33 cellular contexts compared by ENCODE assay signal in the genomic region with DNA sequence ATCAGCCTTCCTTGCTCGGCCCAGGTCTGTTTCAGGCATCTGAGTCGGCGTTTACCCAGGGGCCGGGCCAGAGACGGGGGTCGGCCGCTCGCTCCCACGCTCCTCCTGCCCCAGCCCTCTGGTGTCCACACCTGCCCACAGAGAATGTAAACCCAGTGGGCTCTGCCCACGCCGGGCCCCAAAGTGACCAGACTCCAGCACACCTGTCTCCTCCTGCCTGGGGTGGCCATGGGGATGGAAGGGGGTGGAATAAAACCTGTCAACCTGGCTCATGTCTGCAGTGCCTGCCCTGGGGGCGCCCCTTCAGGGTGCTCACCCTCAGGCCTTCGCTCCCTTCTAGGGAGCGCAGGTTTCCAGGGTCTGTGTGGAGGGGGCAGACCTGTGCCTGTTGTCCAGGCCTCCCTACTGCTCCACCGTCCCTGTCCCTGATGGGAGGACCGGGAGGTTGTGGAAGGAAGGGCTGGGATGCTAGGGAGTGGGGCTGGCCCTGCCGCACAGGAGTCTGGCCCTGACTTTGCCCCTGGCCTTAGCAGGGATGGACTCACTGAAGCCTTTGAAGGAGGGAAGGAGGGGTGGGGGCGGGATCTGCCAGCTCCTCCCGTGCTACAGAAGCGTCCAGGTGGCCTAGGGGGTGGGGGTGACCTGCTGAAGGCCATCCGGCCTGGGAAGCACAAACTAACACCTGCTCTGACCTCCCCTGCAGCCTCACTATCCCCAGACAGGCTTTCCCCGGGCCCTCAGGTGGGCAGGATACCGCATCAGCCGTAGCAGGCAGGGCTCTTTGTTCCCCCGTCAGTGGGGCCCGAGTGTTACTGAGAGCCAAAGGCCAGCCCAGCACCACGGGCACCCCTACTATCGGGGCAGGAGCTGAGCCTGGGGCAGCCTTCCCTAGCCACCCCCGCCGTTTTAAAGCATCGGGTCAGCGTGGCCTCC. TPM values are rescaled to one million over a fixed set of nuclear protein-coding genes. Genes with fewer than 3 reads are reported as not detected.
A peak's percentile ranks its signal among the peaks of the same experiment; 100 is the strongest.
DNase-seq lines count a peak whose midpoint lies in the region; ATAC-seq, FAIRE-seq and TF ChIP-seq lines count a peak whose summit lies in the region.
"Had no signal": no experiment of that assay in that cellular context is flagged by ENCODE, and none has a peak within 500 bp of the region (broad histone marks: within the 10 kb centered on the region; RNA-seq: fewer than 3 reads in every experiment).

No MANE protein-coding gene starts in this region.

- no peak overlapping the region for H3K27ac Mint-ChIP-seq in WTC11
- H3K27ac Mint-ChIP-seq: activated CD4-positive, alpha-beta T cell treated with anti-CD3 and anti-CD28 coated beads, Interleukin-2, amount 10 ng/mL, durations not matched to agents 7 days and 5 days; activated naive CD8-positive, alpha-beta T cell; activated T-helper 2 cell treated with anti-CD3 and anti-CD28 coated beads, Interferon-gamma antibody, Interleukin-2, Interleukin-4, amounts not matched to agents 10 μg/mL and 5 μg/mL and 100 μg/mL, durations not matched to agents 14 hours and 24 hours and 36 hours; IgD-negative memory B cell; T-helper 1 cell treated with Interleukin-12 subunit alpha and Interleukin-12 subunit beta and Interleukin-4 antibody, amounts not matched to agents 30 μg/mL and 1 μg/mL, for 36 hours had no signal

- no peak overlapping the region for H3K4me3 ChIP-seq in kidney (ENCODE audit: low read length in 2 of 2)
- H3K4me3 ChIP-seq: ascending aorta, dorsolateral prefrontal cortex, GM23248, right atrium auricular region had no signal

- no peaks in the 10 kb centered on the region; the same call in 1 of the 2 replicates for H3K36me3 Mint-ChIP-seq in WTC11
- H3K36me3 Mint-ChIP-seq: activated naive CD8-positive, alpha-beta T cell; IgD-negative memory B cell; naive B cell; type B pancreatic cell had no signal

- no peak overlapping the region for H3K9ac ChIP-seq in kidney (ENCODE audit: low read length in 2 of 2)
- H3K9ac ChIP-seq: GM23248 had no signal

- POLR2A ChIA-PET in WTC11 (lab: Charles Lee): no interaction called here

- peak; percentile 10 for ATAC-seq in WTC11
- ATAC-seq in HG03457 (IDR thresholded peaks at IDR 0.05; ENCODE audit: unreplicated experiment): no peak

- no peaks in the 10 kb centered on the region for H3K27me3 Mint-ChIP-seq in WTC11 (ENCODE audit: low read depth)
- H3K27me3 Mint-ChIP-seq: activated CD4-positive, alpha-beta T cell treated with anti-CD3 and anti-CD28 coated beads, Interleukin-2, amount 10 ng/mL, durations not matched to agents 7 days and 5 days; activated naive CD8-positive, alpha-beta T cell; CD8-positive, alpha-beta memory T cell; type B pancreatic cell had no signal

- no peak overlapping the region for H3K4me3 Mint-ChIP-seq in WTC11
- H3K4me3 Mint-ChIP-seq: activated CD4-positive, alpha-beta T cell treated with anti-CD3 and anti-CD28 coated beads, Interleukin-2, amount 10 ng/mL, durations not matched to agents 7 days and 5 days; activated naive CD8-positive, alpha-beta T cell; CD8-positive, alpha-beta memory T cell; IgD-negative memory B cell; T-helper 1 cell treated with Interleukin-12 subunit alpha and Interleukin-12 subunit beta and Interleukin-4 antibody, amounts not matched to agents 30 μg/mL and 1 μg/mL, for 36 hours; type B pancreatic cell had no signal

- H3K4me1 ChIP-seq in kidney (ENCODE audit: control insufficient read depth in 1 of 2, insufficient read depth in 1 of 2, low read depth in 1 of 2, low read length in 2 of 2): peaks cover 0 to 12% of the 10 kb centered on the region in 2 donors
- H3K4me1 ChIP-seq: ascending aorta had no signal

- no peak for TF ChIP-seq CTCF in WTC11 (IDR thresholded peaks at IDR 0.05)
- TF ChIP-seq CTCF in kidney (IDR thresholded peaks at IDR 0.05; ENCODE audit: borderline replicate concordance, extremely low read depth, insufficient read depth): no peak

- H3K4me1 Mint-ChIP-seq in WTC11: peaks cover 16% of the 10 kb centered on the region
- H3K4me1 Mint-ChIP-seq: activated CD4-positive, alpha-beta T cell treated with anti-CD3 and anti-CD28 coated beads, Interleukin-2, amount 10 ng/mL, durations not matched to agents 7 days and 5 days had no signal

- CTCF ChIA-PET in WTC11 (lab: Charles Lee): interaction anchor here (0.9 to 2.0 kb wide), 6 partner anchors 14 to 53 kb away, joined by 3 to 14 read pairs (median 3); no protein-coding TSS in a partner anchor

- H3K9me3 ChIP-seq in kidney (ENCODE audit: control insufficient read depth in 1 of 2, low read length in 2 of 2): no peaks in the 10 kb centered on the region
- H3K9me3 ChIP-seq: ascending aorta, right atrium auricular region had no signal

- peak overlapping the region; percentile 41 to 71 for H3K27ac ChIP-seq in kidney (ENCODE audit: low read depth in 2 of 2, low read length in 2 of 2)
- H3K27ac ChIP-seq: ascending aorta, dorsolateral prefrontal cortex, GM23248, HL-60, right atrium auricular region had no signal

- FAIRE-seq in kidney (lab: Jason Lieb, UNC): no peak
- FAIRE-seq: islet of Langerhans had no signal

- intact Hi-C loops in kidney (cut with DNase I): no loop called here
- intact Hi-C loops in posterior vena cava (cut with DNase I): loop anchor here in 1 of 2 donors (5.0 kb wide), 1 partner anchor 40 kb away; no protein-coding TSS in a partner anchor

- peak; percentile 36 for DNase-seq in NCI-H146 (lab: John Stamatoyannopoulos, UW)
- DNase-seq in NCI-H146 treated with DMSO at 0.1 percent for 48 hours (lab: John Stamatoyannopoulos, UW; ENCODE audit: unreplicated experiment): no peak
- no peak for DNase-seq in WTC11 (ENCODE audit: low spot score)
- no peak for DNase-seq in kidney
- peak; percentile 71 for DNase-seq in posterior vena cava (ENCODE audit: low spot score)
- DNase-seq in NCI-H446 treated with DMSO at 0.1 percent for 48 hours (lab: John Stamatoyannopoulos, UW): no peak
- DNase-seq in NCI-H226: no peak
- DNase-seq: 8988T; activated CD4-positive, alpha-beta T cell treated with anti-CD3 and anti-CD28 coated beads, Interleukin-2, amount 10 ng/mL, durations not matched to agents 7 days and 5 days; AML-193; CD8-positive, alpha-beta memory T cell; central memory CD4-positive, alpha-beta T cell; DND-41; dorsolateral prefrontal cortex; head of caudate nucleus; mammary epithelial cell; naive B cell; NCI-H1436; NCI-H2171; occipital lobe; OCI-M1; SHP77 treated with DMSO at 0.1 percent for 48 hours had no signal

- H3K9me3 Mint-ChIP-seq in WTC11: no peaks in the 10 kb centered on the region; the same call in 1 of the 2 replicates
- H3K9me3 Mint-ChIP-seq: activated CD4-positive, alpha-beta T cell treated with anti-CD3 and anti-CD28 coated beads, Interleukin-2, amount 10 ng/mL, durations not matched to agents 7 days and 5 days; activated T-helper 2 cell treated with anti-CD3 and anti-CD28 coated beads, Interferon-gamma antibody, Interleukin-2, Interleukin-4, amounts not matched to agents 10 μg/mL and 5 μg/mL and 100 μg/mL, durations not matched to agents 14 hours and 24 hours and 36 hours; CD8-positive, alpha-beta memory T cell; naive B cell; T-helper 1 cell treated with Interleukin-12 subunit alpha and Interleukin-12 subunit beta and Interleukin-4 antibody, amounts not matched to agents 30 μg/mL and 1 μg/mL, for 36 hours; type B pancreatic cell had no signal

- H3K36me3 ChIP-seq in kidney (ENCODE audit: control insufficient read depth in 1 of 2, insufficient read depth in 2 of 2, low read length in 2 of 2): peaks cover under 1 to 2% of the 10 kb centered on the region in 2 donors
- H3K36me3 ChIP-seq: ascending aorta, right atrium auricular region had no signal

TF ChIP-seq in WTC11, 78 proteins besides CTCF, POLR2A, EP300 and RAD21 (continues in another document):
- TF ChIP-seq SMAD4 (CRISPR knock-in tag; IDR thresholded peaks at IDR 0.05): no peak
- TF ChIP-seq, protein P1, sequence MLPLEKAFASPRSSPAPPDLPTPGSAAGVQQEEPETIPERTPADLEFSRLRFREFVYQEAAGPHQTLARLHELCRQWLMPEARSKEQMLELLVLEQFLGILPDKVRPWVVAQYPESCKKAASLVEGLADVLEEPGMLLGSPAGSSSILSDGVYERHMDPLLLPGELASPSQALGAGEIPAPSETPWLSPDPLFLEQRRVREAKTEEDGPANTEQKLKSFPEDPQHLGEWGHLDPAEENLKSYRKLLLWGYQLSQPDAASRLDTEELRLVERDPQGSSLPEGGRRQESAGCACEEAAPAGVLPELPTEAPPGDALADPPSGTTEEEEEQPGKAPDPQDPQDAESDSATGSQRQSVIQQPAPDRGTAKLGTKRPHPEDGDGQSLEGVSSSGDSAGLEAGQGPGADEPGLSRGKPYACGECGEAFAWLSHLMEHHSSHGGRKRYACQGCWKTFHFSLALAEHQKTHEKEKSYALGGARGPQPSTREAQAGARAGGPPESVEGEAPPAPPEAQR (CRISPR knock-in tag; IDR thresholded peaks at IDR 0.05): no peak
- TF ChIP-seq, protein P2, sequence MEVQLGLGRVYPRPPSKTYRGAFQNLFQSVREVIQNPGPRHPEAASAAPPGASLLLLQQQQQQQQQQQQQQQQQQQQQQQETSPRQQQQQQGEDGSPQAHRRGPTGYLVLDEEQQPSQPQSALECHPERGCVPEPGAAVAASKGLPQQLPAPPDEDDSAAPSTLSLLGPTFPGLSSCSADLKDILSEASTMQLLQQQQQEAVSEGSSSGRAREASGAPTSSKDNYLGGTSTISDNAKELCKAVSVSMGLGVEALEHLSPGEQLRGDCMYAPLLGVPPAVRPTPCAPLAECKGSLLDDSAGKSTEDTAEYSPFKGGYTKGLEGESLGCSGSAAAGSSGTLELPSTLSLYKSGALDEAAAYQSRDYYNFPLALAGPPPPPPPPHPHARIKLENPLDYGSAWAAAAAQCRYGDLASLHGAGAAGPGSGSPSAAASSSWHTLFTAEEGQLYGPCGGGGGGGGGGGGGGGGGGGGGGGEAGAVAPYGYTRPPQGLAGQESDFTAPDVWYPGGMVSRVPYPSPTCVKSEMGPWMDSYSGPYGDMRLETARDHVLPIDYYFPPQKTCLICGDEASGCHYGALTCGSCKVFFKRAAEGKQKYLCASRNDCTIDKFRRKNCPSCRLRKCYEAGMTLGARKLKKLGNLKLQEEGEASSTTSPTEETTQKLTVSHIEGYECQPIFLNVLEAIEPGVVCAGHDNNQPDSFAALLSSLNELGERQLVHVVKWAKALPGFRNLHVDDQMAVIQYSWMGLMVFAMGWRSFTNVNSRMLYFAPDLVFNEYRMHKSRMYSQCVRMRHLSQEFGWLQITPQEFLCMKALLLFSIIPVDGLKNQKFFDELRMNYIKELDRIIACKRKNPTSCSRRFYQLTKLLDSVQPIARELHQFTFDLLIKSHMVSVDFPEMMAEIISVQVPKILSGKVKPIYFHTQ (CRISPR knock-in tag; IDR thresholded peaks at IDR 0.05): no peak
- no peak for TF ChIP-seq RORB (CRISPR knock-in tag; IDR thresholded peaks at IDR 0.05)
- no peak for TF ChIP-seq ZNF263 (CRISPR knock-in tag; IDR thresholded peaks at IDR 0.05; ENCODE audit: low read depth)

RNA-seq across cellular contexts. Expression of a gene that starts 14.7 kb away (rescaled TPM):
- 50.5 to 61.4 TPM (median 58.0 TPM) in 3 replicates for total RNA-seq in WTC11 (2021)
- total RNA-seq in kidney: 35.7 TPM
- 30.2 TPM for polyA plus RNA-seq in kidney (ENCODE audit: insufficient read depth, low read depth, low replicate concordance)
- total RNA-seq in posterior vena cava: 1 to 10 TPM; 1.4 TPM
- total RNA-seq: ascending aorta had no signal
- polyA plus RNA-seq: CD8-positive, alpha-beta memory T cell; GM23248; IgD-negative memory B cell had no signal

RNA-seq across cellular contexts. Expression of a gene that starts 35.7 kb away (rescaled TPM):
- total RNA-seq in WTC11 (2021) (12.3 to 15.6 TPM (median 13.6 TPM) in 3 replicates), kidney (24.0 TPM), posterior vena cava (10 to 100 TPM in 1 of 2 donors, 1 to 10 TPM in 1; 8.8 to 11.8 TPM)
- 46.0 TPM for polyA plus RNA-seq in kidney (ENCODE audit: insufficient read depth, low read depth, low replicate concordance)

Comparison
In these comparisons a context has a peak if more than half of its experiments do, and no peak if none do; other contexts are left out.
1. DNase-seq: peak in NCI-H146 (single experiment) and posterior vena cava (single experiment); none in NCI-H146 treated with DMSO at 0.1 percent for 48 hours (single experiment), WTC11 (single experiment), kidney (single experiment), NCI-H446 treated with DMSO at 0.1 percent for 48 hours (single experiment) and NCI-H226 (single experiment).
2. RNA of a gene that starts 14.7 kb away (total RNA-seq): 50.5 to 61.4 TPM in WTC11 and 35.7 TPM in kidney (single experiment); 1.4 TPM in posterior vena cava; every median in the first group is over 10 times any median in the second.